In the genomic region with DNA sequence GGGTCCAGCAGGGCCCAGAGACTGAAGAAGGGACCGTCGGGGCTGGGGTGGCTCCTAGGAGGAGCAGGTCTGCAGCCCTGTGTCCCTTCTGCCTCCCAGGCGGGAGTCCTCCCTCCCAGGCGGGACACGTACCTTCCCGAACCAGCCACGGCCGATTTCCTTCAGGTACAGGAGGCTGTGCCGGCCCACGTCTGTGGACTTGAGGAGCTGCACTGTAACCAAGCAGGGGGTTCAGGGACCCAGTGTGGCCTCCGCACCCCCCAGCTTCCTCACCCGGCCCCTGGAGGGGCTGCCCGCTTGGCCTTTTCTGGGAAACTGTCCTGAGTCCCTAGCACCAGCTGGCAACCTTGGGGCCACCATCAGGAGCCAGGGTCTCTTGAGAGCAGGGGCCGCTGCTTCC, we compare ENCODE assay signal across 1 cellular context.
TF ChIP-seq lines count a peak whose summit lies in the region.

No MANE protein-coding gene starts in this region.

TF ChIP-seq in HepG2, 621 proteins besides CTCF, POLR2A, EP300 and RAD21 (continued from another document):
- TF ChIP-seq, protein P1, sequence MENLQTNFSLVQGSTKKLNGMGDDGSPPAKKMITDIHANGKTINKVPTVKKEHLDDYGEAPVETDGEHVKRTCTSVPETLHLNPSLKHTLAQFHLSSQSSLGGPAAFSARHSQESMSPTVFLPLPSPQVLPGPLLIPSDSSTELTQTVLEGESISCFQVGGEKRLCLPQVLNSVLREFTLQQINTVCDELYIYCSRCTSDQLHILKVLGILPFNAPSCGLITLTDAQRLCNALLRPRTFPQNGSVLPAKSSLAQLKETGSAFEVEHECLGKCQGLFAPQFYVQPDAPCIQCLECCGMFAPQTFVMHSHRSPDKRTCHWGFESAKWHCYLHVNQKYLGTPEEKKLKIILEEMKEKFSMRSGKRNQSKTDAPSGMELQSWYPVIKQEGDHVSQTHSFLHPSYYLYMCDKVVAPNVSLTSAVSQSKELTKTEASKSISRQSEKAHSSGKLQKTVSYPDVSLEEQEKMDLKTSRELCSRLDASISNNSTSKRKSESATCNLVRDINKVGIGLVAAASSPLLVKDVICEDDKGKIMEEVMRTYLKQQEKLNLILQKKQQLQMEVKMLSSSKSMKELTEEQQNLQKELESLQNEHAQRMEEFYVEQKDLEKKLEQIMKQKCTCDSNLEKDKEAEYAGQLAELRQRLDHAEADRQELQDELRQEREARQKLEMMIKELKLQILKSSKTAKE (CRISPR knock-in tag; IDR thresholded peaks at IDR 0.05; ENCODE audit: borderline replicate concordance), result no peak
- TF ChIP-seq ZNF263 (CRISPR knock-in tag; IDR thresholded peaks at IDR 0.05) (0 out of 2 replicates have a peak, but pooled peaks have one; percentile 31), MTA1 (CRISPR knock-in tag; IDR thresholded peaks at IDR 0.05; ENCODE audit: borderline replicate concordance) (0 out of 2 replicates have a peak, but pooled peaks have one; percentile 1)
